In the genomic region with DNA sequence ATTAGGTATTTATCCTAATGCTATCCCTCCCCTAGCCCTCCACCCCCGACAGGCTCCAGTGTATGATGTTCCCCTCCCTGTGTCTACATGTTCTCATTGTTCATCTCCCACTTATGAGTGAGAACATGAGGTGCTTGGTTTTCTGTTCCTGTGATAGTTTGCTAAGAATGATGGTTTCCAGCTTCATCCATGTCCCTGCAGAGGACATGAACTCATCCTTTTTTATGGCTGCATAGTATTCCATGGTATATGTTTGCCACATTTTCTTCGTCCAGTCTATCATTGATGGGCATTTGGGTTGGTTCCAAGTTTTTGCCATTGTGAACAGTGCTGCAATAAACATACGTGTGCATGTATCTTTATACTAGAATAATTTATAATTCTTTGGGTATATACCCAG, we compare ENCODE assay signal across 7 cellular contexts. TPM values are rescaled to one million over a fixed set of nuclear protein-coding genes. Genes with fewer than 3 reads are reported as not detected.
"Had no signal": no experiment of that assay in that cellular context is flagged by ENCODE, and none has a peak within 500 bp of the region (broad histone marks: within the 10 kb centered on the region; RNA-seq: fewer than 3 reads in every experiment).

No MANE protein-coding gene starts in this region.

RNA-seq across cellular contexts. Expression of a gene that starts 10.4 kb away (rescaled TPM):
- total RNA-seq: GM23248, GM23338, H1, H4, H7, H9, HFFc6 had no signal
- polyA plus RNA-seq: GM23248, H1 had no signal
